ENCODE assay signal across 17 cellular contexts in the genomic region with DNA sequence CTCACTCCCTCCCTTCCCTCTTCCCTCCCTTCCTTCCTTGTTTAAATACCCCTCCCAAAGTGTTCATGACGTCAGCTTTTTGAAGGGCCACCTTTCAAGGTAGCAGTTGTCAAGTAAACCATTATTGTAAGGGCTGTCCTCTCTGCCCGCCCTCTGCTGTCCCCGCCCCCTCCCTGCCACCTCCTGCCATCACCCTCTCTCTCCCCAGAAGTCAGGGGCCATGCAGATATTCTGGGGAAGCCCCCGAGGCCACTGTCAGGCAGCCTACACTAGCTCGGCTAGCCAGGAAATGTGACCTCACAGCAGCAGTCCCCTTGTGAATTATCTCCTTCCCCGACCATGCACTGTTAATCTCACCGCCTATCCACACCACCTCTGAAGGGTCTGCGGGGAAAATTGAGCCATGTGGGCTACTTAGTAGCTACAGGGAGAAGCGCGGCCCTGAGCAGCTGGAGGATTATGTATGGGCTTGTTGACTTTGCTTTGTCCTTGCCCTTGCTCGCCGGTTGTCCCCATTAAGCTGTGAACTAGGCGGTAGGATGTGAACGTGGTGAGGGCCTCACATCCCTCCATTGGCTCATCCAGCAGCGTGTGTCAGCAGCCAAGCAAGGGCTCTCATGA. TPM values are rescaled to one million over a fixed set of nuclear protein-coding genes. Genes with fewer than 3 reads are reported as not detected.
DNase-seq lines count a peak whose midpoint lies in the region; ATAC-seq, FAIRE-seq and TF ChIP-seq lines count a peak whose summit lies in the region.
"Had no signal": no experiment of that assay in that cellular context is flagged by ENCODE, and none has a peak within 500 bp of the region (broad histone marks: within the 10 kb centered on the region; RNA-seq: fewer than 3 reads in every experiment).

No MANE protein-coding gene starts in this region.

- WGBS in A549 (ENCODE audit: missing lambda C conversion rate): 85% methylated on average over 6 of the region's 15 CpGs

- peak overlapping the region; percentile 61; the same call in 1 of the 2 replicates for H2AFZ ChIP-seq in GM23338

- H3K27ac ChIP-seq in A549 (peak overlapping the region; percentile 59 to 99; a peak in 5 of 6 replicates), GM23338 (ENCODE audit: low read depth) (peak overlapping the region; percentile 78; the same call in 1 of the 2 replicates)
- H3K27ac ChIP-seq: tibial artery had no signal

- H3K27me3 ChIP-seq in GM23338 (ENCODE audit: insufficient read depth): no peaks in the 10 kb centered on the region

- FAIRE-seq in A549 (lab: Jason Lieb, UNC): no peak
- FAIRE-seq: GM12892 had no signal

- H3K36me3 ChIP-seq in GM23338 (ENCODE audit: insufficient read depth): no peaks in the 10 kb centered on the region
- H3K36me3 ChIP-seq: tibial artery had no signal

- POLR2A ChIA-PET in A549 (lab: Yijun Ruan, JAX): no interaction called here

- H3K4me3 ChIP-seq in A549 (no peak overlapping the region), GM23338 (no peak overlapping the region)
- H3K4me3 ChIP-seq: tibial artery had no signal

- no peak for TF ChIP-seq EP300 in A549 (IDR thresholded peaks at IDR 0.05)

- no peaks in the 10 kb centered on the region for H3K79me2 ChIP-seq in GM23338 (replicated peaks; ENCODE audit: insufficient read depth)

- TF ChIP-seq RAD21 in A549 (conservative IDR thresholded peaks at IDR 0.05 in 1 of 2, IDR thresholded peaks at IDR 0.05 in 1 of 2): no peak

- TF ChIP-seq CTCF in A549 (IDR thresholded peaks at IDR 0.05) (no peak), GM23338 (conservative IDR thresholded peaks at IDR 0.05; ENCODE audit: low read depth in 2 of 2) (no peak)

- H3K27ac Mint-ChIP-seq in GM23338: no peak overlapping the region
- H3K27ac Mint-ChIP-seq: B cell, immature natural killer cell had no signal

- ATAC-seq in A549 (no peak), GM23338 (peak; percentile 17), GM21619 (IDR thresholded peaks at IDR 0.05; ENCODE audit: unreplicated experiment) (no peak)

- peaks cover 8% of the 10 kb centered on the region; the same call in 1 of the 2 replicates for H3F3A ChIP-seq in GM23338 (replicated peaks; ENCODE audit: low read depth)

- no peaks in the 10 kb centered on the region for H3K36me3 Mint-ChIP-seq in GM23338 (ENCODE audit: low read depth)
- H3K36me3 Mint-ChIP-seq: immature natural killer cell had no signal

- H3K9me2 ChIP-seq in GM23338 (ENCODE audit: insufficient read depth): no peaks in the 10 kb centered on the region

- H3K4me2 ChIP-seq in A549: no peak overlapping the region
- H3K4me2 ChIP-seq in GM23338: peak overlapping the region; percentile 62; the same call in 1 of the 2 replicates

- peaks cover 44% of the 10 kb centered on the region for H3K4me1 ChIP-seq in A549
- peaks cover 50% of the 10 kb centered on the region for H3K4me1 ChIP-seq in GM23338 (ENCODE audit: insufficient read depth)
- H3K4me1 ChIP-seq: tibial artery had no signal

- no peak for TF ChIP-seq POLR2A in A549 (IDR thresholded peaks at IDR 0.05; ENCODE audit: low read length)

- H3K4me1 Mint-ChIP-seq in GM23338: peaks cover 63% of the 10 kb centered on the region
- H3K4me1 Mint-ChIP-seq: B cell, immature natural killer cell had no signal

- H3K27me3 Mint-ChIP-seq in GM23338 (ENCODE audit: insufficient read depth, low read depth, poor library complexity): peaks cover 22% of the 10 kb centered on the region

- 0 out of 3 replicates have a peak, but pooled peaks cover 4% of the 10 kb centered on the region for H3K9me3 ChIP-seq in A549
- H3K9me3 ChIP-seq: tibial artery had no signal

- DNase-seq in A549 (ENCODE audit: low read depth in 1 of 2, low spot score in 1 of 2) (no peak), GM23338 (ENCODE audit: low spot score) (peak; percentile 74), NCI-H69 (lab: John Stamatoyannopoulos, UW) (peak; percentile 80), iPS-NIHi7 (ENCODE audit: extremely low spot score) (peak; percentile 60), Ammon's horn (ENCODE audit: low spot score) (no peak), kidney tubule cell (ENCODE audit: low spot score) (no peak)
- DNase-seq in stimulated activated CD4-positive, alpha-beta T cell treated with anti-CD3 and anti-CD28 coated beads, Interleukin-1b, Interleukin-23, amount 100 ng/mL, for 48 hours: no peak
- DNase-seq: activated naive CD4-positive, alpha-beta T cell; DND-41; effector memory CD4-positive, alpha-beta T cell; immature natural killer cell; IMR-90; NCI-H1694 treated with DMSO at 0.1 percent for 48 hours; tibial artery had no signal

- CTCF ChIA-PET in A549 (lab: Yijun Ruan, JAX): interaction anchor here (1.0 to 1.6 kb wide), 2 partner anchors 16 to 376 kb away, joined by 3 to 4 read pairs; no protein-coding TSS in a partner anchor

- H3K9me3 Mint-ChIP-seq in GM23338: no peaks in the 10 kb centered on the region; the same call in 2 of the 3 replicates
- H3K9me3 Mint-ChIP-seq: immature natural killer cell had no signal

- H4K20me1 ChIP-seq in GM23338 (replicated peaks; ENCODE audit: insufficient read depth): no peaks in the 10 kb centered on the region

- H3K4me3 Mint-ChIP-seq in GM23338: no peak overlapping the region
- H3K4me3 Mint-ChIP-seq: B cell, immature natural killer cell had no signal

TF ChIP-seq in A549, 52 proteins besides CTCF, POLR2A, EP300 and RAD21:
- TF ChIP-seq TP53 (CRISPR knock-in tag; IDR thresholded peaks at IDR 0.05) (no peak), FOSL2 (IDR thresholded peaks at IDR 0.05) (no peak), FOSL2 (CRISPR knock-in tag; IDR thresholded peaks at IDR 0.05) (no peak), ATOH8 (CRISPR knock-in tag; IDR thresholded peaks at IDR 0.05; ENCODE audit: low read depth) (no peak), SREBF2 (IDR thresholded peaks at IDR 0.05) (no peak), KDM5A (IDR thresholded peaks at IDR 0.05) (no peak), EHMT2 (IDR thresholded peaks at IDR 0.05; ENCODE audit: low read depth) (no peak), CBX2 (IDR thresholded peaks at IDR 0.05; ENCODE audit: borderline replicate concordance, low read depth) (no peak), CHD4 (IDR thresholded peaks at IDR 0.05; ENCODE audit: borderline replicate concordance) (no peak), RARB (CRISPR knock-in tag; IDR thresholded peaks at IDR 0.05) (no peak), RFX5 (IDR thresholded peaks at IDR 0.05) (no peak), NR3C1 (IDR thresholded peaks at IDR 0.05) (no peak), ZC3H11A (IDR thresholded peaks at IDR 0.05) (no peak)

TF ChIP-seq in GM23338, 12 proteins besides CTCF, POLR2A, EP300 and RAD21:
- TF ChIP-seq CREB1 (CRISPR knock-in tag; IDR thresholded peaks at IDR 0.05; ENCODE audit: low read depth): peak; percentile 82
- no peak for TF ChIP-seq STAT1 (IDR thresholded peaks at IDR 0.05; ENCODE audit: unreplicated experiment)
- TF ChIP-seq POLR2AphosphoS5 (IDR thresholded peaks at IDR 0.05; ENCODE audit: low read depth): no peak
- TF ChIP-seq EZH2 (IDR thresholded peaks at IDR 0.05; ENCODE audit: low read depth, unreplicated experiment): no peak

RNA-seq across cellular contexts. Expression of gene ATXN10, which starts 42.1 kb away (rescaled TPM):
- polyA plus RNA-seq in A549 (2011; rRNA removed) (281 and 378 TPM in 2 replicates), A549 (2017; fragmentation: RNase III; extraction: RNeasy Plus Mini Kit Qiagen cat#74134 plus additional on column Dnase treatment) (126 to 142 TPM (median 129 TPM) in 3 replicates), GM23338 (2016; fragmentation: Nextera tagmentation; extraction: Ambion mirVana) (72.5 and 99.0 TPM in 2 replicates)
- polyA plus RNA-seq in A549 (2012; cell fraction: cytosol; rRNA removed): 103 and 107 TPM in 2 replicates
- 24.1 and 54.9 TPM in 2 replicates for polyA plus RNA-seq in A549 (2012; cell fraction: nucleus; rRNA removed)
- 298 and 349 TPM in 2 replicates for polyA minus RNA-seq in A549 (2011; rRNA and poly(A)+ RNA removed)
- 163 and 170 TPM in 2 replicates for total RNA-seq in GM23338 (2014; rRNA removed; shearing (Covaris generic))

Comparison
In these comparisons a context has a peak if more than half of its experiments do, and no peak if none do; other contexts are left out.
1. DNase-seq: peak in GM23338 (single experiment), NCI-H69 (single experiment) and iPS-NIHi7 (single experiment); none in A549 (0 of 2), stimulated activated CD4-positive, alpha-beta T cell treated with anti-CD3 and anti-CD28 coated beads, Interleukin-1b, Interleukin-23, amount 100 ng/mL, for 48 hours (single experiment), Ammon's horn (single experiment) and kidney tubule cell (single experiment).